In the genomic region with DNA sequence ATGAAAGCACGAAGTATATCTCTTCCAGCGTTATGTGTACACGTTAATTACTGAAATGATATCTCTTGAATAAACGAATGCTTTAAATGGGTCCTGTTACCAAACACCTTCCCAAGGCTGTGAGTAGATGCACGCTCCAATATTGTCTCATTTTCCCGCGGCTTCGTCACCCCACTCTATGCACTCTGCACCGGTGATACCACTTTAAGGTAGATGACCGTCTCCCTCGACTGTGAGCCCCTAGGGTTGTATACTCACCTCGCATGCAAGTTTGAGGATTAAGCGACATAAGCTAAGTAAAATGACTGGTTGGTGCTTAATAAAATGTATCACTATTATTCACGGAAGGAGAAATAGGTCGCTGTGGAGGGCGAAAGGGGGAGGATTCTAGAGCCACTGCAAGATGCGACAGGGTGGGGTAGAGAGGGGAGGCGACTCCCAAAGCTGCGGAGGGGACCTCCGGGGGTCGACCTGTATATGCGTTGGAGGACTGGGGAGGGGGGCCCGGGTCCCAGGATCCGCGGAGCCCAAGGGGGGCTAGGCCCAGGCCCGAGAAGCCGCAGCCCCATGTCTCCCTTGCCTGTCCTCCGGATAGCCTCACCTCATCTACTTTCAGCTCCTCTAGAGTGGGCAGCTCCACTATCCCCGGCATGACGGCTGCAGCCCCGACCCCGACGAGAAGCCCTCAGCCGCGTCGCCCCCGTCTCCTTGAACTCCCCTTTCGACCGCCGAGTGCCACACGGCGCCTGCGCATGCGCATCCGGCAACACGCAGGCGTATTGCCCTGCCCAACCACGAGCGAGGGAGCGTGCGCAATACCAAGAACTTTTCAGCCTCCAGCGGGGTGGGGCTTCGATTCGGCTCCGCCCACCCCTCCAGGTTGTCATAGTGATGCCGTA, we compare ENCODE assay signal across 1 cellular context.
TF ChIP-seq lines count a peak whose summit lies in the region.

A gene (plus strand): TSS at position 883 of the 899 bp plus-strand sequence. CDS start 65 bp downstream, outside the sequence.
A gene (minus strand): TSS at position 754 of the 899 bp plus-strand sequence. CDS start 102 bp downstream, at position 652.

TF ChIP-seq in HepG2, 621 proteins besides CTCF, POLR2A, EP300 and RAD21 (continued from another document and continues in another):
- TF ChIP-seq, protein P1, sequence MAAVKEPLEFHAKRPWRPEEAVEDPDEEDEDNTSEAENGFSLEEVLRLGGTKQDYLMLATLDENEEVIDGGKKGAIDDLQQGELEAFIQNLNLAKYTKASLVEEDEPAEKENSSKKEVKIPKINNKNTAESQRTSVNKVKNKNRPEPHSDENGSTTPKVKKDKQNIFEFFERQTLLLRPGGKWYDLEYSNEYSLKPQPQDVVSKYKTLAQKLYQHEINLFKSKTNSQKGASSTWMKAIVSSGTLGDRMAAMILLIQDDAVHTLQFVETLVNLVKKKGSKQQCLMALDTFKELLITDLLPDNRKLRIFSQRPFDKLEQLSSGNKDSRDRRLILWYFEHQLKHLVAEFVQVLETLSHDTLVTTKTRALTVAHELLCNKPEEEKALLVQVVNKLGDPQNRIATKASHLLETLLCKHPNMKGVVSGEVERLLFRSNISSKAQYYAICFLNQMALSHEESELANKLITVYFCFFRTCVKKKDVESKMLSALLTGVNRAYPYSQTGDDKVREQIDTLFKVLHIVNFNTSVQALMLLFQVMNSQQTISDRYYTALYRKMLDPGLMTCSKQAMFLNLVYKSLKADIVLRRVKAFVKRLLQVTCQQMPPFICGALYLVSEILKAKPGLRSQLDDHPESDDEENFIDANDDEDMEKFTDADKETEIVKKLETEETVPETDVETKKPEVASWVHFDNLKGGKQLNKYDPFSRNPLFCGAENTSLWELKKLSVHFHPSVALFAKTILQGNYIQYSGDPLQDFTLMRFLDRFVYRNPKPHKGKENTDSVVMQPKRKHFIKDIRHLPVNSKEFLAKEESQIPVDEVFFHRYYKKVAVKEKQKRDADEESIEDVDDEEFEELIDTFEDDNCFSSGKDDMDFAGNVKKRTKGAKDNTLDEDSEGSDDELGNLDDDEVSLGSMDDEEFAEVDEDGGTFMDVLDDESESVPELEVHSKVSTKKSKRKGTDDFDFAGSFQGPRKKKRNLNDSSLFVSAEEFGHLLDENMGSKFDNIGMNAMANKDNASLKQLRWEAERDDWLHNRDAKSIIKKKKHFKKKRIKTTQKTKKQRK (IDR thresholded peaks at IDR 0.05; ENCODE audit: low read length): no peak
- no peak for TF ChIP-seq ZNF7 (CRISPR knock-in tag; IDR thresholded peaks at IDR 0.05)
- TF ChIP-seq, protein P2, sequence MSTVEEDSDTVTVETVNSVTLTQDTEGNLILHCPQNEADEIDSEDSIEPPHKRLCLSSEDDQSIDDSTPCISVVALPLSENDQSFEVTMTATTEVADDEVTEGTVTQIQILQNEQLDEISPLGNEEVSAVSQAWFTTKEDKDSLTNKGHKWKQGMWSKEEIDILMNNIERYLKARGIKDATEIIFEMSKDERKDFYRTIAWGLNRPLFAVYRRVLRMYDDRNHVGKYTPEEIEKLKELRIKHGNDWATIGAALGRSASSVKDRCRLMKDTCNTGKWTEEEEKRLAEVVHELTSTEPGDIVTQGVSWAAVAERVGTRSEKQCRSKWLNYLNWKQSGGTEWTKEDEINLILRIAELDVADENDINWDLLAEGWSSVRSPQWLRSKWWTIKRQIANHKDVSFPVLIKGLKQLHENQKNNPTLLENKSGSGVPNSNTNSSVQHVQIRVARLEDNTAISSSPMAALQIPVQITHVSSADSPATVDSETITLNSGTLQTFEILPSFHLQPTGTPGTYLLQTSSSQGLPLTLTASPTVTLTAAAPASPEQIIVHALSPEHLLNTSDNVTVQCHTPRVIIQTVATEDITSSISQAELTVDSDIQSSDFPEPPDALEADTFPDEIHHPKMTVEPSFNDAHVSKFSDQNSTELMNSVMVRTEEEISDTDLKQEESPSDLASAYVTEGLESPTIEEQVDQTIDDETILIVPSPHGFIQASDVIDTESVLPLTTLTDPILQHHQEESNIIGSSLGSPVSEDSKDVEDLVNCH (CRISPR knock-in tag; IDR thresholded peaks at IDR 0.05): no peak
- TF ChIP-seq ZNF180 (CRISPR knock-in tag; IDR thresholded peaks at IDR 0.05; ENCODE audit: borderline replicate concordance, low read depth): no peak
- TF ChIP-seq HCFC1 (IDR thresholded peaks at IDR 0.05; ENCODE audit: low read depth, low read length): peak; percentile 34; the same call in 1 of the 2 replicates
- TF ChIP-seq ZNF678 (CRISPR knock-in tag; IDR thresholded peaks at IDR 0.05): 0 out of 2 replicates have a peak, but pooled peaks have one; percentile 67
- TF ChIP-seq, protein P3, sequence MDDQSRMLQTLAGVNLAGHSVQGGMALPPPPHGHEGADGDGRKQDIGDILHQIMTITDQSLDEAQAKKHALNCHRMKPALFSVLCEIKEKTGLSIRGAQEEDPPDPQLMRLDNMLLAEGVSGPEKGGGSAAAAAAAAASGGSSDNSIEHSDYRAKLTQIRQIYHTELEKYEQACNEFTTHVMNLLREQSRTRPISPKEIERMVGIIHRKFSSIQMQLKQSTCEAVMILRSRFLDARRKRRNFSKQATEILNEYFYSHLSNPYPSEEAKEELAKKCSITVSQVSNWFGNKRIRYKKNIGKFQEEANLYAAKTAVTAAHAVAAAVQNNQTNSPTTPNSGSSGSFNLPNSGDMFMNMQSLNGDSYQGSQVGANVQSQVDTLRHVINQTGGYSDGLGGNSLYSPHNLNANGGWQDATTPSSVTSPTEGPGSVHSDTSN (CRISPR knock-in tag; IDR thresholded peaks at IDR 0.05; ENCODE audit: borderline replicate concordance): no peak
- TF ChIP-seq TCF7 (IDR thresholded peaks at IDR 0.05; ENCODE audit: low read depth): no peak
- TF ChIP-seq, protein P4, sequence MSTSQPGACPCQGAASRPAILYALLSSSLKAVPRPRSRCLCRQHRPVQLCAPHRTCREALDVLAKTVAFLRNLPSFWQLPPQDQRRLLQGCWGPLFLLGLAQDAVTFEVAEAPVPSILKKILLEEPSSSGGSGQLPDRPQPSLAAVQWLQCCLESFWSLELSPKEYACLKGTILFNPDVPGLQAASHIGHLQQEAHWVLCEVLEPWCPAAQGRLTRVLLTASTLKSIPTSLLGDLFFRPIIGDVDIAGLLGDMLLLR (CRISPR knock-in tag; IDR thresholded peaks at IDR 0.05): no peak
- TF ChIP-seq, protein P5, sequence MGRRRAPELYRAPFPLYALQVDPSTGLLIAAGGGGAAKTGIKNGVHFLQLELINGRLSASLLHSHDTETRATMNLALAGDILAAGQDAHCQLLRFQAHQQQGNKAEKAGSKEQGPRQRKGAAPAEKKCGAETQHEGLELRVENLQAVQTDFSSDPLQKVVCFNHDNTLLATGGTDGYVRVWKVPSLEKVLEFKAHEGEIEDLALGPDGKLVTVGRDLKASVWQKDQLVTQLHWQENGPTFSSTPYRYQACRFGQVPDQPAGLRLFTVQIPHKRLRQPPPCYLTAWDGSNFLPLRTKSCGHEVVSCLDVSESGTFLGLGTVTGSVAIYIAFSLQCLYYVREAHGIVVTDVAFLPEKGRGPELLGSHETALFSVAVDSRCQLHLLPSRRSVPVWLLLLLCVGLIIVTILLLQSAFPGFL (CRISPR knock-in tag; IDR thresholded peaks at IDR 0.05): no peak
- TF ChIP-seq REXO4 (CRISPR knock-in tag; IDR thresholded peaks at IDR 0.05; ENCODE audit: borderline replicate concordance): no peak
- TF ChIP-seq CHD4 (IDR thresholded peaks at IDR 0.05; ENCODE audit: borderline replicate concordance, low read length): no peak
- TF ChIP-seq, protein P6, sequence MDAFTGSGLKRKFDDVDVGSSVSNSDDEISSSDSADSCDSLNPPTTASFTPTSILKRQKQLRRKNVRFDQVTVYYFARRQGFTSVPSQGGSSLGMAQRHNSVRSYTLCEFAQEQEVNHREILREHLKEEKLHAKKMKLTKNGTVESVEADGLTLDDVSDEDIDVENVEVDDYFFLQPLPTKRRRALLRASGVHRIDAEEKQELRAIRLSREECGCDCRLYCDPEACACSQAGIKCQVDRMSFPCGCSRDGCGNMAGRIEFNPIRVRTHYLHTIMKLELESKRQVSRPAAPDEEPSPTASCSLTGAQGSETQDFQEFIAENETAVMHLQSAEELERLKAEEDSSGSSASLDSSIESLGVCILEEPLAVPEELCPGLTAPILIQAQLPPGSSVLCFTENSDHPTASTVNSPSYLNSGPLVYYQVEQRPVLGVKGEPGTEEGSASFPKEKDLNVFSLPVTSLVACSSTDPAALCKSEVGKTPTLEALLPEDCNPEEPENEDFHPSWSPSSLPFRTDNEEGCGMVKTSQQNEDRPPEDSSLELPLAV (CRISPR knock-in tag; conservative IDR thresholded peaks at IDR 0.05; ENCODE audit: low read depth): no peak
- no peak for TF ChIP-seq ZKSCAN5 (CRISPR knock-in tag; IDR thresholded peaks at IDR 0.05)
- no peak for TF ChIP-seq ZNF780A (CRISPR knock-in tag; IDR thresholded peaks at IDR 0.05)
- TF ChIP-seq KAT7 (CRISPR knock-in tag; IDR thresholded peaks at IDR 0.05; ENCODE audit: borderline replicate concordance): 0 out of 2 replicates have a peak, but pooled peaks have one; percentile 50
- no peak for TF ChIP-seq ZNF550 (CRISPR knock-in tag; IDR thresholded peaks at IDR 0.05; ENCODE audit: borderline replicate concordance)
- TF ChIP-seq ZNF792 (CRISPR knock-in tag; IDR thresholded peaks at IDR 0.05): no peak
- TF ChIP-seq SRSF9 (IDR thresholded peaks at IDR 0.05; ENCODE audit: borderline replicate concordance, insufficient read depth, low read depth, low read length, poor library complexity, severe bottlenecking): no peak
- TF ChIP-seq, protein P7, sequence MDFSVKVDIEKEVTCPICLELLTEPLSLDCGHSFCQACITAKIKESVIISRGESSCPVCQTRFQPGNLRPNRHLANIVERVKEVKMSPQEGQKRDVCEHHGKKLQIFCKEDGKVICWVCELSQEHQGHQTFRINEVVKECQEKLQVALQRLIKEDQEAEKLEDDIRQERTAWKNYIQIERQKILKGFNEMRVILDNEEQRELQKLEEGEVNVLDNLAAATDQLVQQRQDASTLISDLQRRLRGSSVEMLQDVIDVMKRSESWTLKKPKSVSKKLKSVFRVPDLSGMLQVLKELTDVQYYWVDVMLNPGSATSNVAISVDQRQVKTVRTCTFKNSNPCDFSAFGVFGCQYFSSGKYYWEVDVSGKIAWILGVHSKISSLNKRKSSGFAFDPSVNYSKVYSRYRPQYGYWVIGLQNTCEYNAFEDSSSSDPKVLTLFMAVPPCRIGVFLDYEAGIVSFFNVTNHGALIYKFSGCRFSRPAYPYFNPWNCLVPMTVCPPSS (IDR thresholded peaks at IDR 0.05): no peak
- TF ChIP-seq, protein P8, sequence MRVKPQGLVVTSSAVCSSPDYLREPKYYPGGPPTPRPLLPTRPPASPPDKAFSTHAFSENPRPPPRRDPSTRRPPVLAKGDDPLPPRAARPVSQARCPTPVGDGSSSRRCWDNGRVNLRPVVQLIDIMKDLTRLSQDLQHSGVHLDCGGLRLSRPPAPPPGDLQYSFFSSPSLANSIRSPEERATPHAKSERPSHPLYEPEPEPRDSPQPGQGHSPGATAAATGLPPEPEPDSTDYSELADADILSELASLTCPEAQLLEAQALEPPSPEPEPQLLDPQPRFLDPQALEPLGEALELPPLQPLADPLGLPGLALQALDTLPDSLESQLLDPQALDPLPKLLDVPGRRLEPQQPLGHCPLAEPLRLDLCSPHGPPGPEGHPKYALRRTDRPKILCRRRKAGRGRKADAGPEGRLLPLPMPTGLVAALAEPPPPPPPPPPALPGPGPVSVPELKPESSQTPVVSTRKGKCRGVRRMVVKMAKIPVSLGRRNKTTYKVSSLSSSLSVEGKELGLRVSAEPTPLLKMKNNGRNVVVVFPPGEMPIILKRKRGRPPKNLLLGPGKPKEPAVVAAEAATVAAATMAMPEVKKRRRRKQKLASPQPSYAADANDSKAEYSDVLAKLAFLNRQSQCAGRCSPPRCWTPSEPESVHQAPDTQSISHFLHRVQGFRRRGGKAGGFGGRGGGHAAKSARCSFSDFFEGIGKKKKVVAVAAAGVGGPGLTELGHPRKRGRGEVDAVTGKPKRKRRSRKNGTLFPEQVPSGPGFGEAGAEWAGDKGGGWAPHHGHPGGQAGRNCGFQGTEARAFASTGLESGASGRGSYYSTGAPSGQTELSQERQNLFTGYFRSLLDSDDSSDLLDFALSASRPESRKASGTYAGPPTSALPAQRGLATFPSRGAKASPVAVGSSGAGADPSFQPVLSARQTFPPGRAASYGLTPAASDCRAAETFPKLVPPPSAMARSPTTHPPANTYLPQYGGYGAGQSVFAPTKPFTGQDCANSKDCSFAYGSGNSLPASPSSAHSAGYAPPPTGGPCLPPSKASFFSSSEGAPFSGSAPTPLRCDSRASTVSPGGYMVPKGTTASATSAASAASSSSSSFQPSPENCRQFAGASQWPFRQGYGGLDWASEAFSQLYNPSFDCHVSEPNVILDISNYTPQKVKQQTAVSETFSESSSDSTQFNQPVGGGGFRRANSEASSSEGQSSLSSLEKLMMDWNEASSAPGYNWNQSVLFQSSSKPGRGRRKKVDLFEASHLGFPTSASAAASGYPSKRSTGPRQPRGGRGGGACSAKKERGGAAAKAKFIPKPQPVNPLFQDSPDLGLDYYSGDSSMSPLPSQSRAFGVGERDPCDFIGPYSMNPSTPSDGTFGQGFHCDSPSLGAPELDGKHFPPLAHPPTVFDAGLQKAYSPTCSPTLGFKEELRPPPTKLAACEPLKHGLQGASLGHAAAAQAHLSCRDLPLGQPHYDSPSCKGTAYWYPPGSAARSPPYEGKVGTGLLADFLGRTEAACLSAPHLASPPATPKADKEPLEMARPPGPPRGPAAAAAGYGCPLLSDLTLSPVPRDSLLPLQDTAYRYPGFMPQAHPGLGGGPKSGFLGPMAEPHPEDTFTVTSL (CRISPR knock-in tag; IDR thresholded peaks at IDR 0.05; ENCODE audit: borderline replicate concordance): no peak
- TF ChIP-seq, protein P9, sequence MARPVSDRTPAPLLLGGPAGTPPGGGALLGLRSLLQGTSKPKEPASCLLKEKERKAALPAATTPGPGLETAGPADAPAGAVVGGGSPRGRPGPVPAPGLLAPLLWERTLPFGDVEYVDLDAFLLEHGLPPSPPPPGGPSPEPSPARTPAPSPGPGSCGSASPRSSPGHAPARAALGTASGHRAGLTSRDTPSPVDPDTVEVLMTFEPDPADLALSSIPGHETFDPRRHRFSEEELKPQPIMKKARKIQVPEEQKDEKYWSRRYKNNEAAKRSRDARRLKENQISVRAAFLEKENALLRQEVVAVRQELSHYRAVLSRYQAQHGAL (CRISPR knock-in tag; IDR thresholded peaks at IDR 0.05; ENCODE audit: not compliant biosample characterization): no peak
- no peak for TF ChIP-seq ZNF205 (CRISPR knock-in tag; IDR thresholded peaks at IDR 0.05)
- no peak for TF ChIP-seq ELF3 (CRISPR knock-in tag; IDR thresholded peaks at IDR 0.05)
- TF ChIP-seq, protein P10, sequence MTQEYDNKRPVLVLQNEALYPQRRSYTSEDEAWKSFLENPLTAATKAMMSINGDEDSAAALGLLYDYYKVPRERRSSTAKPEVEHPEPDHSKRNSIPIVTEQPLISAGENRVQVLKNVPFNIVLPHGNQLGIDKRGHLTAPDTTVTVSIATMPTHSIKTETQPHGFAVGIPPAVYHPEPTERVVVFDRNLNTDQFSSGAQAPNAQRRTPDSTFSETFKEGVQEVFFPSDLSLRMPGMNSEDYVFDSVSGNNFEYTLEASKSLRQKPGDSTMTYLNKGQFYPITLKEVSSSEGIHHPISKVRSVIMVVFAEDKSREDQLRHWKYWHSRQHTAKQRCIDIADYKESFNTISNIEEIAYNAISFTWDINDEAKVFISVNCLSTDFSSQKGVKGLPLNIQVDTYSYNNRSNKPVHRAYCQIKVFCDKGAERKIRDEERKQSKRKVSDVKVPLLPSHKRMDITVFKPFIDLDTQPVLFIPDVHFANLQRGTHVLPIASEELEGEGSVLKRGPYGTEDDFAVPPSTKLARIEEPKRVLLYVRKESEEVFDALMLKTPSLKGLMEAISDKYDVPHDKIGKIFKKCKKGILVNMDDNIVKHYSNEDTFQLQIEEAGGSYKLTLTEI (CRISPR knock-in tag; conservative IDR thresholded peaks at IDR 0.05): no peak
- no peak for TF ChIP-seq HNF4G (IDR thresholded peaks at IDR 0.05; ENCODE audit: borderline replicate concordance, low read depth, low read length)
- no peak for TF ChIP-seq HNF4G (CRISPR knock-in tag; IDR thresholded peaks at IDR 0.05; ENCODE audit: borderline replicate concordance, low read depth)
- TF ChIP-seq KLF6 (CRISPR knock-in tag; IDR thresholded peaks at IDR 0.05): no peak
